In genomic region chr1:3310718-3311400, GRCh38 we compare ENCODE assay signal across 21 cellular contexts.
"Had no signal": no experiment of that assay in that cellular context is flagged by ENCODE, and none has a peak within 500 bp of the region (broad histone marks: within the 10 kb centered on the region; RNA-seq: fewer than 3 reads in every experiment).

No MANE protein-coding gene starts in this region.

- FAIRE-seq: pancreas had no signal

- H3K4me3 ChIP-seq: colonic mucosa, gastrocnemius medialis, left ventricle myocardium inferior, pancreas, smooth muscle cell, stomach, uterus had no signal

- H3K27ac Mint-ChIP-seq: activated naive CD4-positive, alpha-beta T cell treated with anti-CD3 and anti-CD28 coated beads, Interleukin-2, amount 50 U/mL, for 24 hours; activated T-cell treated with anti-CD3 and anti-CD28 coated beads, Interleukin-2, amount 50 U/mL, for 72 hours; T-helper 1 cell treated with Interleukin-12 subunit alpha and Interleukin-12 subunit beta and Interleukin-4 antibody, amounts not matched to agents 30 μg/mL and 1 μg/mL, for 36 hours had no signal

- H3K27me3 ChIP-seq: colonic mucosa, pancreas, uterus had no signal

- ATAC-seq: activated CD4-positive, CD25-positive, alpha-beta regulatory T cell treated with anti-CD3 and anti-CD28 coated beads, Interleukin-2, amount 50 U/mL, for 24 hours; activated T-cell treated with anti-CD3 and anti-CD28 coated beads, Interleukin-2, amount 50 U/mL, for 72 hours; esophagus mucosa; gastrocnemius medialis; pancreas; sciatic nerve had no signal

- H3K36me3 Mint-ChIP-seq: activated naive CD4-positive, alpha-beta T cell treated with anti-CD3 and anti-CD28 coated beads, Interleukin-2, amount 50 U/mL, for 24 hours had no signal

- H3K4me3 Mint-ChIP-seq: activated naive CD4-positive, alpha-beta T cell treated with anti-CD3 and anti-CD28 coated beads, Interleukin-2, amount 50 U/mL, for 24 hours; activated T-cell treated with anti-CD3 and anti-CD28 coated beads, Interleukin-2, amount 50 U/mL, for 72 hours; T-helper 1 cell treated with Interleukin-12 subunit alpha and Interleukin-12 subunit beta and Interleukin-4 antibody, amounts not matched to agents 30 μg/mL and 1 μg/mL, for 36 hours had no signal

- DNase-seq: activated CD8-positive, alpha-beta memory T cell treated with anti-CD3 and anti-CD28 coated beads for 24 hours; activated CD8-positive, alpha-beta memory T cell treated with anti-CD3 and anti-CD28 coated beads, Interleukin-2, amount 50 U/mL, for 48 hours; activated effector memory CD4-positive, alpha-beta T cell treated with anti-CD3 and anti-CD28 coated beads, Interleukin-2, amount 50 U/mL, for 16 hours; activated T-cell treated with anti-CD3 and anti-CD28 coated beads, Interleukin-2, amount 50 U/mL, for 72 hours; central memory CD4-positive, alpha-beta T cell; colonic mucosa; gastrocnemius medialis; head of caudate nucleus; left ventricle myocardium inferior; mammary epithelial cell; stimulated activated CD4-positive, alpha-beta T cell treated with anti-CD3 and anti-CD28 coated beads, Interleukin-4, amount 100 ng/mL, for 1 hour; stomach; uterus had no signal

- H3K4me2 ChIP-seq: smooth muscle cell had no signal

- H3K4me1 ChIP-seq: colonic mucosa, pancreas had no signal

- H3K9me3 Mint-ChIP-seq: activated naive CD4-positive, alpha-beta T cell treated with anti-CD3 and anti-CD28 coated beads, Interleukin-2, amount 50 U/mL, for 24 hours; activated T-cell treated with anti-CD3 and anti-CD28 coated beads, Interleukin-2, amount 50 U/mL, for 72 hours had no signal

- H3K9me3 ChIP-seq: colonic mucosa, gastrocnemius medialis, left ventricle myocardium inferior, neutrophil, pancreas, stomach, uterus had no signal

- H3K36me3 ChIP-seq: colonic mucosa, gastrocnemius medialis, left ventricle myocardium inferior, neutrophil, pancreas, stomach, uterus had no signal

- H3K27ac ChIP-seq: colonic mucosa, gastrocnemius medialis, neutrophil, pancreas, uterus had no signal
